Comparison of ENCODE assay signal across 26 cellular contexts in the genomic region with DNA sequence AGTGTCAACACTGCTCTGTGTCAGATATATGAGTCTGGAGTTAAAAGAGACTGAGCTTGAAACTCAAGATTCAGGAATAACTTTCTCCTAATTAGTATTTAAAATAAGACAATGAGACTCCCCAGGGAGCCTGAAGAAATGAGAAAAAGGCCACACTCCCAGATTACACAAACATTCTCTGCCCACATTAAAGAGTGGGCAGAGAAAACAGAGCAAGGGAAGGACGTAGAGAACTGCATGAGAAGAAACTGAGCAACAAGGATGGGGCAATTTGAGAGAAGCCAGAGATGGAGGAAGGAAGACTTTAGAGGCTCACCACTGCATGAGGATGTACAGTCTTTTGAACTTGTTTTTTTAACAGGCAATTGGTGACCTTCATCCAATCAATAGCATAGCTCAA.
"Had no signal": no experiment of that assay in that cellular context is flagged by ENCODE, and none has a peak within 500 bp of the region (broad histone marks: within the 10 kb centered on the region; RNA-seq: fewer than 3 reads in every experiment).

No MANE protein-coding gene starts in this region.

- ATAC-seq: naive thymus-derived CD8-positive, alpha-beta T cell; natural killer cell treated with Interleukin-12 subunit alpha and Interleukin-12 subunit beta and Interleukin-15 and Interleukin-18, amount 100 ng/mL, for 72 hours; psoas muscle; right cardiac atrium; right lobe of liver; stimulated activated effector memory CD8-positive, alpha-beta T cell treated with anti-CD3 and anti-CD28 coated beads, Interleukin-12 subunit alpha, Interleukin-12 subunit beta, amount 100 ng/mL, for 72 hours; stimulated activated naive B cell treated with anti-CD40 and anti-IgM and Interleukin-4, amounts not matched to agents 10 μg/mL and 1 μg/mL and 100 μg/mL, for 72 hours; stimulated activated naive CD8-positive, alpha-beta T cell treated with anti-CD3 and anti-CD28 coated beads, Interleukin-15, amount 100 ng/mL, for 72 hours; stimulated activated naive CD8-positive, alpha-beta T cell treated with anti-CD3 and anti-CD28 coated beads, Interleukin-15, Interleukin-2, amounts not matched to agents 100 U/mL and 50 U/mL, for 24 hours had no signal

- H3K27ac ChIP-seq: ovary, parathyroid adenoma, psoas muscle, right lobe of liver, sigmoid colon, suprapubic skin, testis, tibial artery, transverse colon, vagina had no signal

- H3K4me3 ChIP-seq: ovary, psoas muscle, right lobe of liver, sigmoid colon, suprapubic skin, testis, tibial artery, transverse colon, vagina had no signal

- H3K9me3 ChIP-seq: ovary, psoas muscle, right lobe of liver, sigmoid colon, suprapubic skin, testis, tibial artery, transverse colon, vagina had no signal

- DNase-seq: naive thymus-derived CD8-positive, alpha-beta T cell; nephron progenitor cell; occipital lobe; ovary; posterior cingulate gyrus; psoas muscle; right cardiac atrium; right lobe of liver; sigmoid colon; small intestine; stimulated activated CD4-positive, alpha-beta T cell treated with anti-CD3 and anti-CD28 coated beads, Interleukin-15, amount 100 ng/mL, for 24 hours; stimulated activated CD4-positive, alpha-beta T cell treated with anti-CD3 and anti-CD28 coated beads, Interleukin-2, amount 100 ng/mL, for 24 hours; stimulated activated CD4-positive, alpha-beta T cell treated with anti-CD3 and anti-CD28 coated beads, Interleukin-2, amount 100 ng/mL, for 48 hours; stimulated activated CD4-positive, alpha-beta T cell treated with anti-CD3 and anti-CD28 coated beads, Interleukin-4, amount 100 ng/mL, for 24 hours; stimulated activated naive B cell treated with anti-CD40 and anti-IgM and Interleukin-4, amounts not matched to agents 10 μg/mL and 1 μg/mL and 100 μg/mL, for 72 hours; stimulated activated naive CD8-positive, alpha-beta T cell treated with anti-CD3 and anti-CD28 coated beads, Interleukin-15, amount 100 ng/mL, for 72 hours; stimulated activated naive CD8-positive, alpha-beta T cell treated with anti-CD3 and anti-CD28 coated beads, Interleukin-15, Interleukin-2, amounts not matched to agents 100 U/mL and 50 U/mL, for 24 hours; substantia nigra; testis; tibial artery; transverse colon had no signal

- H3K36me3 ChIP-seq: ovary, right lobe of liver, sigmoid colon, suprapubic skin, tibial artery, transverse colon, vagina had no signal

- H3K4me1 ChIP-seq: parathyroid adenoma, psoas muscle, right lobe of liver, sigmoid colon, suprapubic skin, testis, tibial artery, transverse colon, vagina had no signal

- H3K27me3 ChIP-seq: ovary, right lobe of liver, sigmoid colon, suprapubic skin, testis, tibial artery, transverse colon, vagina had no signal
